9 cellular contexts compared by ENCODE assay signal in the genomic region with DNA sequence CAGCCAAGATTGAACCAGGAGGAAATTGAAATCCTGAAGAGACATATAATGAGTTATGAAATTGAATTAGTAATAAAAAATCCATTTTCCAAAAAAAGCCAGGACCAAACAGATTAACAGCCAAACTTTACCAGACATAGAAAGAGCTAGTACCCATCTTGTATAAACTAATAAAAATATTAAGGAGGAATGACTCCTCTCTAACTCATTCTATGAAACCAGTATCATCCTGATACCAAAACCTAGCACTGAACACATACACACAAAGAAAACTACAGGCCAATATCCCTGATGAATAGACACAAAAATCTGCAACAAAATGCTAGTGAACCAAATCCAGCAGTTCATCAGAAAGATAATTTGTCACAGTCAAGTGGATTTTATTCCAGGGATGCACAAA.
"Had no signal": no experiment of that assay in that cellular context is flagged by ENCODE, and none has a peak within 500 bp of the region (broad histone marks: within the 10 kb centered on the region; RNA-seq: fewer than 3 reads in every experiment).

No MANE protein-coding gene starts in this region.

- H3K4me2 ChIP-seq: GM23338 had no signal

- H3K36me3 ChIP-seq: HAP-1 had no signal

- H2AFZ ChIP-seq: GM23248, GM23338 had no signal

- DNase-seq: GM23248, GOT3, H7, H9, HCEC 1CT, HFFc6 had no signal

- H3K9ac ChIP-seq: GM23248 had no signal

- H3K4me1 ChIP-seq: HAP-1 had no signal

- H3K4me3 ChIP-seq: GM23248, GM23338, HAP-1 had no signal

- ATAC-seq: GM23338, HCT116 had no signal

- H3K9me3 ChIP-seq: HAP-1 had no signal

- H3K27ac ChIP-seq: GM23248 had no signal
